1 cellular context compared by ENCODE assay signal in the genomic region with DNA sequence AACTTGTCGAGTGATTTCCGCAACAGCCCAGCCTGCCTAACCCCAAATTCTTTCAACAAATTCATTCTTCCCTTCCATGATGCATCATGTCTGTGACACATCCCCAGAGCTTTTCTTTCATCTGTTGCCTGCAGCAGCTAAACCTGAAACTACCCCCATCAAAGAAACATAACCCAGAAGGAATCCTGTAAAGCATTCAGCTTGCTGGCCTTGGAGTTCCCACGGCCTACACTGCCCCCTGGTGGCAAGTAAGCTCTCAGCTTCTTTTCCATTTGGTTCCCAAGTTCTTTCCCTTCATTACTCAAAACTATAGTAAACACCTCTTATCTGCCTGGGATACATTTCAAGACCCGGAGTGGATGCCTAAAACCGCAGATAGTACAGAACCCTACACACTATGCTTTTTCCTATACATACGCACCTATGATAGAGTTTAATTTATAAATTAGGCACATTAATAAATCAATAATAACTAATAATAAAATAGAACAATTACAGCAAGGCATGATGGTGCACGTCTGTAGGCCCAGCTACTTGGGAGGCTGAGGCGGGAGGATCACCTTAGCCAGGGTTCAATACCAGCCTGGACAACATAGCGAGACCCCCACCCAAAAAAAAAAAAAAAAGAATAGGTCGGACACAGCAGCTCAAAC.
A peak's percentile ranks its signal among the peaks of the same experiment; 100 is the strongest.
TF ChIP-seq lines count a peak whose summit lies in the region.

No MANE protein-coding gene starts in this region.

TF ChIP-seq in HepG2, 621 proteins besides CTCF, POLR2A, EP300 and RAD21:
- TF ChIP-seq GATAD2A (CRISPR knock-in tag; IDR thresholded peaks at IDR 0.05) (0 out of 2 replicates have a peak, but pooled peaks have one; percentile 12), SMC3 (IDR thresholded peaks at IDR 0.05; ENCODE audit: low read length) (peak; percentile 99), ZNF570 (CRISPR knock-in tag; IDR thresholded peaks at IDR 0.05; ENCODE audit: borderline replicate concordance) (no peak), GATA4 (IDR thresholded peaks at IDR 0.05; ENCODE audit: borderline replicate concordance, low read depth) (no peak), TEAD3 (CRISPR knock-in tag; optimal IDR thresholded peaks at IDR 0.05; ENCODE audit: borderline replicate concordance) (peak; percentile 23), STAG1 (CRISPR knock-in tag; IDR thresholded peaks at IDR 0.05) (peak; percentile 95)
TF ChIP-seq in HepG2: peak in this region for 4.
